25 cellular contexts compared by ENCODE assay signal in genomic region chr9:15219511-15219910, GRCh38.
"Had no signal": no experiment of that assay in that cellular context is flagged by ENCODE, and none has a peak within 500 bp of the region (broad histone marks: within the 10 kb centered on the region; RNA-seq: fewer than 3 reads in every experiment).

No MANE protein-coding gene starts in this region.

- H3K4me3 Mint-ChIP-seq: activated CD4-positive, alpha-beta T cell treated with anti-CD3 and anti-CD28 coated beads for 36 hours; naive B cell; neural progenitor cell had no signal

- H3K27me3 ChIP-seq: brain microvascular endothelial cell, heart left ventricle, neural progenitor cell, right lobe of liver, testis, transverse colon, uterus had no signal

- H3K9ac ChIP-seq: neural progenitor cell had no signal

- H3K4me2 ChIP-seq: neural progenitor cell had no signal

- ATAC-seq: activated CD4-positive, alpha-beta T cell treated with anti-CD3 and anti-CD28 coated beads for 36 hours; esophagus mucosa; heart left ventricle; left ventricle myocardium superior; right lobe of liver; stimulated activated naive CD8-positive, alpha-beta T cell treated with anti-CD3 and anti-CD28 coated beads, Interleukin-15, Interleukin-2, amounts not matched to agents 100 U/mL and 50 U/mL, for 24 hours had no signal

- H3K27ac ChIP-seq: brain microvascular endothelial cell, heart left ventricle, neural progenitor cell, right lobe of liver, testis, uterus had no signal

- DNase-seq: activated CD4-positive, alpha-beta T cell treated with anti-CD3 and anti-CD28 coated beads for 36 hours; activated CD4-positive, CD25-positive, alpha-beta regulatory T cell; activated CD8-positive, alpha-beta memory T cell treated with anti-CD3 and anti-CD28 coated beads for 24 hours; activated gamma-delta T cell treated with Interleukin-2 at 50 U/mL for 16 hours; activated naive CD4-positive, alpha-beta T cell treated with anti-CD3 and anti-CD28 coated beads, Interleukin-2, amount 50 U/mL, for 16 hours; activated T-cell treated with anti-CD3 and anti-CD28 coated beads, Interleukin-2, amount 50 U/mL, for 1 hour; amniotic stem cell; brain microvascular endothelial cell; caudate nucleus; cortex of kidney; foreskin fibroblast; heart left ventricle; hypothalamus; left ventricle myocardium superior; naive B cell; right lobe of liver; stimulated activated CD4-positive, alpha-beta T cell treated with anti-CD3 and anti-CD28 coated beads, Interleukin-12 subunit alpha, Interleukin-12 subunit beta, amount 100 ng/mL, for 4 hours; stimulated activated CD4-positive, alpha-beta T cell treated with anti-CD3 and anti-CD28 coated beads, Interleukin-4, amount 100 ng/mL, for 1 hour; stimulated activated naive CD8-positive, alpha-beta T cell treated with anti-CD3 and anti-CD28 coated beads, Interleukin-15, Interleukin-2, amounts not matched to agents 100 U/mL and 50 U/mL, for 24 hours; T-helper 1 cell; testis; transverse colon; uterus had no signal

- H3K36me3 ChIP-seq: brain microvascular endothelial cell, neural progenitor cell, right lobe of liver, transverse colon, uterus had no signal

- H3K4me1 Mint-ChIP-seq: naive B cell had no signal

- H3K9me3 ChIP-seq: heart left ventricle, right lobe of liver, testis, transverse colon, uterus had no signal

- H3K4me1 ChIP-seq: heart left ventricle, testis, uterus had no signal

- H3K9me3 Mint-ChIP-seq: naive B cell, neural progenitor cell had no signal

- H3K36me3 Mint-ChIP-seq: neural progenitor cell had no signal

- H3K4me3 ChIP-seq: heart left ventricle, neural progenitor cell, right lobe of liver, testis, transverse colon, uterus had no signal

- H3K27me3 Mint-ChIP-seq: activated CD4-positive, alpha-beta T cell treated with anti-CD3 and anti-CD28 coated beads for 36 hours; naive B cell had no signal

- H3K27ac Mint-ChIP-seq: activated CD4-positive, alpha-beta T cell treated with anti-CD3 and anti-CD28 coated beads for 36 hours; naive B cell; neural progenitor cell had no signal
